Comparison of ENCODE assay signal across 27 cellular contexts in the genomic region with DNA sequence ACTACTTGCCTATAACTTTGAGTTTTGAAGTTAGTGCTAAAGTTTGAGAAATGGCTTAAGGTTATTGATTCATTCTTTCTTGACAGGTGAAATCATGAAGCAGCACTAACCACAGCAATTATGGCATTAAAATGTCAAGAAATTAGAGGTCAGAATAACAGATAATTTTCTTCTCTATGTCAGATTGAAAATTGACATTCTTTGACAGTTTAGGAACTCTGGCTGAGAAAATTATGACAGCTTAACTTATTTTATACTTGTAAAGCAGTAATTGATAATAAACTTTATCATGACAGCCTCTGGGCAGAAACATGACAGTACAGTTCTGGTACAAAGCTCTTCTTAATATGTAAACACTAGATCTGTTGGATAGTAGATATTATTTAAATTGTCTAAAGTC.
"Had no signal": no experiment of that assay in that cellular context is flagged by ENCODE, and none has a peak within 500 bp of the region (broad histone marks: within the 10 kb centered on the region; RNA-seq: fewer than 3 reads in every experiment).

No MANE protein-coding gene starts in this region.

- ATAC-seq: stimulated activated effector memory CD8-positive, alpha-beta T cell treated with anti-CD3 and anti-CD28 coated beads, Interleukin-12 subunit alpha, Interleukin-12 subunit beta, amount 100 ng/mL, for 72 hours; stimulated activated memory B cell treated with anti-CD40 and anti-IgM and Interleukin-4, amounts not matched to agents 10 μg/mL and 1 μg/mL and 100 μg/mL, for 72 hours; stimulated activated naive CD8-positive, alpha-beta T cell treated with anti-CD3 and anti-CD28 coated beads, Interleukin-15, amount 100 ng/mL, for 72 hours; stimulated activated naive CD8-positive, alpha-beta T cell treated with anti-CD3 and anti-CD28 coated beads, Interleukin-15, Interleukin-2, amounts not matched to agents 100 U/mL and 50 U/mL, for 24 hours; upper lobe of right lung had no signal

- DNase-seq: stimulated activated CD4-positive, alpha-beta T cell treated with anti-CD3 and anti-CD28 coated beads, Interleukin-2, amount 100 ng/mL, for 48 hours; stimulated activated CD4-positive, alpha-beta T cell treated with anti-CD3 and anti-CD28 coated beads, Interleukin-4, amount 100 ng/mL, for 1 hour; stimulated activated CD4-positive, alpha-beta T cell treated with anti-CD3 and anti-CD28 coated beads, Interleukin-4, amount 100 ng/mL, for 24 hours; stimulated activated CD4-positive, alpha-beta T cell treated with anti-CD3 and anti-CD28 coated beads, Interleukin-4, amount 100 ng/mL, for 4 hours; stimulated activated CD8-positive, alpha-beta memory T cell treated with anti-CD3 and anti-CD28 coated beads, Interleukin-4, amount 100 ng/mL, for 48 hours; stimulated activated naive B cell treated with anti-CD40 and anti-IgM and Interleukin-4, amounts not matched to agents 10 μg/mL and 1 μg/mL and 100 μg/mL, for 72 hours; stimulated activated naive CD4-positive, alpha-beta T cell; stimulated activated naive CD4-positive, alpha-beta T cell treated with Interleukin-2 at 50 U/mL for 16 hours; stimulated activated naive CD8-positive, alpha-beta T cell treated with anti-CD3 and anti-CD28 coated beads, Interleukin-15, amount 100 ng/mL, for 72 hours; stimulated activated naive CD8-positive, alpha-beta T cell treated with anti-CD3 and anti-CD28 coated beads, Interleukin-15, Interleukin-2, amounts not matched to agents 100 U/mL and 50 U/mL, for 24 hours; stomach; substantia nigra; testis; thyroid gland; tibial artery; transverse colon; trophoblast cell; upper lobe of left lung; upper lobe of right lung; uterus had no signal

- H3K4me1 ChIP-seq: stomach, suprapubic skin, testis, thyroid gland, tibial artery, tibial nerve, transverse colon, upper lobe of left lung, upper lobe of right lung, uterus, vagina had no signal

- H3K27ac ChIP-seq: stomach, suprapubic skin, testis, thoracic aorta, thyroid gland, tibial artery, tibial nerve, transverse colon, upper lobe of left lung, upper lobe of right lung, uterus, vagina had no signal

- H3K27me3 ChIP-seq: stomach, suprapubic skin, testis, thyroid gland, tibial artery, tibial nerve, transverse colon, upper lobe of left lung, upper lobe of right lung, uterus, vagina had no signal

- H3K36me3 ChIP-seq: stomach, suprapubic skin, thoracic aorta, thyroid gland, transverse colon, upper lobe of left lung, upper lobe of right lung, uterus, vagina had no signal

- H3K9me3 ChIP-seq: stomach, suprapubic skin, testis, thoracic aorta, thyroid gland, tibial artery, tibial nerve, transverse colon, upper lobe of left lung, upper lobe of right lung, uterus, vagina had no signal

- H3K4me3 ChIP-seq: stomach, suprapubic skin, testis, thoracic aorta, thyroid gland, tibial artery, tibial nerve, transverse colon, upper lobe of left lung, upper lobe of right lung, uterus, vagina had no signal

- FAIRE-seq: urothelium cell line had no signal
